17 cellular contexts compared by ENCODE assay signal in genomic region chr16:88064011-88064888, GRCh38.
DNase-seq lines count a peak whose midpoint lies in the region; ATAC-seq and TF ChIP-seq lines count a peak whose summit lies in the region.
"Had no signal": no experiment of that assay in that cellular context is flagged by ENCODE, and none has a peak within 500 bp of the region (broad histone marks: within the 10 kb centered on the region; RNA-seq: fewer than 3 reads in every experiment).

No MANE protein-coding gene starts in this region.

- peaks cover 43% of the 10 kb centered on the region for H3K4me1 ChIP-seq in NT2/D1 (ENCODE audit: insufficient read depth, insufficient read length)
- no peaks in the 10 kb centered on the region for H3K4me1 ChIP-seq in right cardiac atrium (ENCODE audit: control insufficient read depth, insufficient read depth, low read length)
- no peaks in the 10 kb centered on the region for H3K4me1 ChIP-seq in GM23338 (ENCODE audit: insufficient read depth)

- H3K9me2 ChIP-seq in GM23338 (ENCODE audit: insufficient read depth), result no peaks in the 10 kb centered on the region

- peaks cover 7% of the 10 kb centered on the region for H3K79me2 ChIP-seq in GM23338 (replicated peaks; ENCODE audit: insufficient read depth)

- no peaks in the 10 kb centered on the region; the same call in 1 of the 2 replicates for H4K20me1 ChIP-seq in GM23338 (replicated peaks; ENCODE audit: insufficient read depth)

- WGBS in right cardiac atrium, result 96% methylated on average over 31 of the region's 31 CpGs

- no peak overlapping the region for H3K4me2 ChIP-seq in GM23338

- peaks cover 21% of the 10 kb centered on the region; the same call in 1 of the 2 replicates for H3K9me3 ChIP-seq in NT2/D1 (ENCODE audit: insufficient read depth, low read length)
- H3K9me3 ChIP-seq in right cardiac atrium (ENCODE audit: control insufficient read depth, low read length), result no peaks in the 10 kb centered on the region
- H3K9me3 ChIP-seq: psoas muscle, testis had no signal

- POLR2A ChIA-PET in activated CD4-positive, alpha-beta memory T cell treated with anti-CD3 and anti-CD28 coated beads for 36 hours (lab: Charles Lee), result no interaction called here

- intact Hi-C loops in right cardiac atrium (cut with DNase I), result no loop called here
- intact Hi-C loops in head of caudate nucleus (cut with DNase I), result no loop called here
- intact Hi-C loops in activated CD4-positive, alpha-beta memory T cell treated with anti-CD3 and anti-CD28 coated beads for 36 hours (cut with micrococcal nuclease), result no loop called here

- H3K4me1 Mint-ChIP-seq in GM23338, result no peaks in the 10 kb centered on the region; the same call in 2 of the 3 replicates
- no peaks in the 10 kb centered on the region for H3K4me1 Mint-ChIP-seq in activated CD4-positive, alpha-beta memory T cell treated with anti-CD3 and anti-CD28 coated beads for 36 hours (ENCODE audit: low read depth)

- no peak for ATAC-seq in right cardiac atrium
- ATAC-seq in GM23338, result no peak

- H3K27ac Mint-ChIP-seq in GM23338, result no peak overlapping the region
- no peak overlapping the region for H3K27ac Mint-ChIP-seq in activated CD4-positive, alpha-beta memory T cell treated with anti-CD3 and anti-CD28 coated beads for 36 hours
- H3K27ac Mint-ChIP-seq: natural killer cell treated with Interleukin-12 subunit alpha and Interleukin-12 subunit beta and Interleukin-15 and Interleukin-18, amount 100 ng/mL, for 72 hours had no signal

- peak; percentile 32 for DNase-seq in Ammon's horn (ENCODE audit: low spot score)
- no peak for DNase-seq in NT2/D1 (ENCODE audit: low read depth, low spot score)
- DNase-seq in right cardiac atrium, result peak in 2 of 3 donors; percentile 5 to 47
- no peak for DNase-seq in head of caudate nucleus
- DNase-seq in NCI-H2029 (lab: John Stamatoyannopoulos, UW), result no peak
- no peak for DNase-seq in GM23338 (ENCODE audit: low spot score)
- DNase-seq in activated CD4-positive, alpha-beta memory T cell treated with anti-CD3 and anti-CD28 coated beads for 36 hours, result no peak
- DNase-seq: activated naive CD4-positive, alpha-beta T cell; AML-193; cerebellar nuclear complex; COR-L47; NCI-H524 treated with DMSO at 0.1 percent for 48 hours; T-helper 1 cell; testis had no signal

- no peaks in the 10 kb centered on the region for H3K27me3 ChIP-seq in NT2/D1 (ENCODE audit: insufficient read depth, insufficient read length)
- H3K27me3 ChIP-seq in right cardiac atrium (ENCODE audit: control insufficient read depth, insufficient read depth), result no peaks in the 10 kb centered on the region
- H3K27me3 ChIP-seq in GM23338 (ENCODE audit: insufficient read depth), result no peaks in the 10 kb centered on the region
- H3K27me3 ChIP-seq: testis had no signal

- H3K27ac ChIP-seq in right cardiac atrium (ENCODE audit: low read length), result no peak overlapping the region
- peak overlapping the region in 11 of 21 experiments; percentile 4 to 76 (median 48) for H3K27ac ChIP-seq in skin epidermis
- no peak overlapping the region for H3K27ac ChIP-seq in GM23338 (ENCODE audit: low read depth)
- H3K27ac ChIP-seq: psoas muscle, testis had no signal

- H3K4me3 ChIP-seq in NT2/D1 (ENCODE audit: insufficient read length, low read depth) (no peak overlapping the region), right cardiac atrium (ENCODE audit: low read length) (no peak overlapping the region), skin epidermis (no peak overlapping the region), GM23338 (no peak overlapping the region)
- H3K4me3 ChIP-seq: psoas muscle, testis had no signal

- no peaks in the 10 kb centered on the region; the same call in 2 of the 3 replicates for H3K9me3 Mint-ChIP-seq in GM23338
- H3K9me3 Mint-ChIP-seq in activated CD4-positive, alpha-beta memory T cell treated with anti-CD3 and anti-CD28 coated beads for 36 hours, result no peaks in the 10 kb centered on the region
- H3K9me3 Mint-ChIP-seq: natural killer cell treated with Interleukin-12 subunit alpha and Interleukin-12 subunit beta and Interleukin-15 and Interleukin-18, amount 100 ng/mL, for 72 hours had no signal

- H3K4me3 Mint-ChIP-seq in GM23338, result no peak overlapping the region; the same call in 2 of the 3 replicates
- no peak overlapping the region for H3K4me3 Mint-ChIP-seq in activated CD4-positive, alpha-beta memory T cell treated with anti-CD3 and anti-CD28 coated beads for 36 hours
- H3K4me3 Mint-ChIP-seq: natural killer cell treated with Interleukin-12 subunit alpha and Interleukin-12 subunit beta and Interleukin-15 and Interleukin-18, amount 100 ng/mL, for 72 hours had no signal

- H3K9ac ChIP-seq in NT2/D1 (ENCODE audit: insufficient read length, low read depth), result peak overlapping the region; percentile 24

- TF ChIP-seq CTCF in GM23338 (conservative IDR thresholded peaks at IDR 0.05; ENCODE audit: low read depth in 2 of 2), result no peak

- CTCF ChIA-PET in activated CD4-positive, alpha-beta memory T cell treated with anti-CD3 and anti-CD28 coated beads for 36 hours (lab: Charles Lee), result no interaction called here

- no peaks in the 10 kb centered on the region for H3F3A ChIP-seq in GM23338 (replicated peaks; ENCODE audit: low read depth)

- H3K36me3 Mint-ChIP-seq in GM23338 (ENCODE audit: low read depth), result peaks cover 7% of the 10 kb centered on the region; the same call in 1 of the 3 replicates
- peaks cover 6% of the 10 kb centered on the region for H3K36me3 Mint-ChIP-seq in activated CD4-positive, alpha-beta memory T cell treated with anti-CD3 and anti-CD28 coated beads for 36 hours
- H3K36me3 Mint-ChIP-seq: natural killer cell treated with Interleukin-12 subunit alpha and Interleukin-12 subunit beta and Interleukin-15 and Interleukin-18, amount 100 ng/mL, for 72 hours had no signal

- no peak overlapping the region for H2AFZ ChIP-seq in GM23338

- peaks cover 7% of the 10 kb centered on the region for H3K27me3 Mint-ChIP-seq in GM23338 (ENCODE audit: insufficient read depth, low read depth, poor library complexity)
- no peaks in the 10 kb centered on the region for H3K27me3 Mint-ChIP-seq in activated CD4-positive, alpha-beta memory T cell treated with anti-CD3 and anti-CD28 coated beads for 36 hours
- H3K27me3 Mint-ChIP-seq: natural killer cell treated with Interleukin-12 subunit alpha and Interleukin-12 subunit beta and Interleukin-15 and Interleukin-18, amount 100 ng/mL, for 72 hours had no signal

- H3K36me3 ChIP-seq in NT2/D1 (ENCODE audit: insufficient read depth, insufficient read length, low read length) (peaks cover 52% of the 10 kb centered on the region), GM23338 (ENCODE audit: insufficient read depth) (no peaks in the 10 kb centered on the region)

TF ChIP-seq in GM23338, 12 proteins besides CTCF, POLR2A, EP300 and RAD21 (continues in another document):
- TF ChIP-seq STAT1 (IDR thresholded peaks at IDR 0.05; ENCODE audit: unreplicated experiment) (no peak), ETS1 (IDR thresholded peaks at IDR 0.05) (no peak), EZH2 (IDR thresholded peaks at IDR 0.05; ENCODE audit: low read depth, unreplicated experiment) (no peak), ZNF331 (CRISPR knock-in tag; IDR thresholded peaks at IDR 0.05; ENCODE audit: low read depth) (no peak), NANOG (IDR thresholded peaks at IDR 0.05; ENCODE audit: borderline replicate concordance) (no peak), ZNF114 (CRISPR knock-in tag; IDR thresholded peaks at IDR 0.05) (no peak)

Comparison
In these comparisons a context has a peak if more than half of its experiments do, and no peak if none do; other contexts are left out.
1. DNase-seq: peak in Ammon's horn (single experiment) and right cardiac atrium (2 of 3); none in NT2/D1 (single experiment), head of caudate nucleus (0 of 42), NCI-H2029 (single experiment), GM23338 (single experiment) and activated CD4-positive, alpha-beta memory T cell treated with anti-CD3 and anti-CD28 coated beads for 36 hours (single experiment).
2. H3K27ac ChIP-seq: peak in skin epidermis (11 of 21); none in right cardiac atrium (single experiment) and GM23338 (single experiment).